17 cellular contexts compared by ENCODE assay signal in the genomic region with DNA sequence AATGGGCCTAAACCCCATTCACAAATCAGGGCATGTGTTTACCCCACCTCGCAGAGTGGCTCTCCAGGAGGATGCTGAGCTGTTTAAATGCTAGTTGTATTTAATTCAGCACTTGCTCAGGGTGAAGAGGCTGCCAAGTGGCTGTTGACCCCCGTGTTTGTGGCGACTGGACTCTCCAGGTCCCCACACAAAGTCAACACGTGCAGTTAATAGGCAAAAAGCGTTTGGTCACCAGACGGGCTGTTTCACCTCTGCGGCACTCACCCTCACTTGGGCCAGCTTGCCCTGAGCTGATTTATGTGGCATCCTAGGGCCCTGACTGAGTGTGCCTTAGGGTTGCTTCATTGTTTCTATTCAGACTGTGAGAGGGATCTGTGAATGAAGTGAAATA.
DNase-seq lines count a peak whose midpoint lies in the region; ATAC-seq, FAIRE-seq and TF ChIP-seq lines count a peak whose summit lies in the region.
"Had no signal": no experiment of that assay in that cellular context is flagged by ENCODE, and none has a peak within 500 bp of the region (broad histone marks: within the 10 kb centered on the region; RNA-seq: fewer than 3 reads in every experiment).

No MANE protein-coding gene starts in this region.

- no peaks in the 10 kb centered on the region for H3K9me3 ChIP-seq in AG04450 (ENCODE audit: control insufficient read depth, insufficient read depth, low read length)
- H3K9me3 ChIP-seq in left lung = no peaks in the 10 kb centered on the region
- H3K9me3 ChIP-seq in sigmoid colon = no peaks in the 10 kb centered on the region
- no peaks in the 10 kb centered on the region for H3K9me3 ChIP-seq in small intestine (ENCODE audit: control insufficient read depth, low read depth)

- intact Hi-C loops in left lung (cut with DNase I) (no loop called here), sigmoid colon (cut with DNase I) (no loop called here)

- H3K36me3 ChIP-seq in left lung (no peaks in the 10 kb centered on the region), sigmoid colon (no peaks in the 10 kb centered on the region), small intestine (ENCODE audit: control insufficient read depth in 2 of 2, insufficient read depth in 2 of 2, low read length in 2 of 2) (no peaks in the 10 kb centered on the region)

- H3K4me3 ChIP-seq in AG04450 (ENCODE audit: low read depth, low read length) (no peak overlapping the region), coronary artery (peak overlapping the region; percentile 17), left lung (no peak overlapping the region), sigmoid colon (peak overlapping the region in 1 of 4 donors; percentile 7), small intestine (ENCODE audit: low read depth in 1 of 2, low read length in 2 of 2) (no peak overlapping the region)

- no peak for TF ChIP-seq CTCF in AG04450 (IDR thresholded peaks at IDR 0.05; ENCODE audit: low read depth, low read length)
- no peak for TF ChIP-seq CTCF in coronary artery (IDR thresholded peaks at IDR 0.05)
- no peak for TF ChIP-seq CTCF in left lung (IDR thresholded peaks at IDR 0.05)
- no peak for TF ChIP-seq CTCF in sigmoid colon (IDR thresholded peaks at IDR 0.05)

- ATAC-seq in left lung = peak; percentile 83
- no peak for ATAC-seq in GM19023 (IDR thresholded peaks at IDR 0.05; ENCODE audit: unreplicated experiment)
- ATAC-seq: stimulated activated naive CD8-positive, alpha-beta T cell treated with anti-CD3 and anti-CD28 coated beads, Interleukin-15, amount 100 ng/mL, for 72 hours had no signal

- CTCF ChIA-PET in AG04450 (lab: Charles Lee) = no interaction called here

- peak overlapping the region; percentile 43 for H3K27ac ChIP-seq in AG04450 (ENCODE audit: low read depth, low read length)
- peak overlapping the region in 1 of 2 donors; percentile 68 for H3K27ac ChIP-seq in coronary artery
- H3K27ac ChIP-seq in left lung = peak overlapping the region in 1 of 2 donors; percentile 63
- H3K27ac ChIP-seq in sigmoid colon = peak overlapping the region; percentile 46 to 70 (median 60)
- no peak overlapping the region for H3K27ac ChIP-seq in small intestine (ENCODE audit: low read depth in 1 of 2, low read length in 1 of 2)
- H3K27ac ChIP-seq: epithelial cell of prostate had no signal

- DNase-seq in AG04450 (ENCODE audit: low read depth, low spot score) (no peak), coronary artery (ENCODE audit: low spot score) (no peak), left lung (peak in 1 of 2 donors; percentile 84), sigmoid colon (no peak), NOMO-1 treated with DMSO at 0.1 percent for 48 hours (lab: John Stamatoyannopoulos, UW; ENCODE audit: unreplicated experiment) (no peak), DMS53 treated with DMSO at 0.1 percent for 48 hours (lab: John Stamatoyannopoulos, UW; ENCODE audit: unreplicated experiment) (no peak), small intestine (no peak)
- DNase-seq: ACHN; activated CD4-positive, alpha-beta T cell treated with anti-CD3 and anti-CD28 coated beads for 48 hours; Kasumi-1; NCI-H1436 treated with DMSO at 0.1 percent for 48 hours; SIG-M5; stimulated activated CD4-positive, alpha-beta T cell treated with anti-CD3 and anti-CD28 coated beads, Interleukin-12 subunit alpha, Interleukin-12 subunit beta, amount 100 ng/mL, for 4 hours; stimulated activated naive CD8-positive, alpha-beta T cell treated with anti-CD3 and anti-CD28 coated beads, Interleukin-15, amount 100 ng/mL, for 72 hours had no signal

- H3K4me1 ChIP-seq in left lung (peaks cover 0 to 5% of the 10 kb centered on the region in 2 donors), sigmoid colon (peaks cover 0 to 36% (median 30%) of the 10 kb centered on the region in 4 donors), small intestine (ENCODE audit: control insufficient read depth in 2 of 2, insufficient read depth in 1 of 2, low read depth in 1 of 2, low read length in 1 of 2) (no peaks in the 10 kb centered on the region)

- POLR2A ChIA-PET in AG04450 (lab: Yijun Ruan, JAX) = interaction anchor here (1.4 kb wide), 1 partner anchor 152 kb away, joined by 7 read pairs; a partner anchor contains a TSS

- TF ChIP-seq EP300 in sigmoid colon (IDR thresholded peaks at IDR 0.05) = no peak

- H3K27me3 ChIP-seq in AG04450 (ENCODE audit: control insufficient read depth, insufficient read depth, low read length) (no peaks in the 10 kb centered on the region), left lung (peaks cover 14 to 70% of the 10 kb centered on the region in 2 donors), sigmoid colon (no peaks in the 10 kb centered on the region), small intestine (ENCODE audit: control insufficient read depth in 2 of 2, insufficient read depth in 2 of 2, low read length in 2 of 2) (no peaks in the 10 kb centered on the region)

- WGBS in sigmoid colon, 2 donors = 52 to 66% methylated on average over 7 of the region's 7 CpGs
- WGBS in small intestine, 3 donors = 74 to 79% (median 76%) methylated on average over 7 of the region's 7 CpGs

- no peak for FAIRE-seq in small intestine (lab: Jason Lieb, UNC)
- FAIRE-seq: colon had no signal

- no peak for TF ChIP-seq POLR2A in sigmoid colon (IDR thresholded peaks at IDR 0.05)

Comparison
In these comparisons a context has a peak if more than half of its experiments do, and no peak if none do; other contexts are left out.
1. H3K27ac ChIP-seq: peak in AG04450 (single experiment) and sigmoid colon (4 of 4); none in small intestine (0 of 2).